ENCODE assay signal across 8 cellular contexts in genomic region chr18:50203801-50204604, GRCh38. TPM values are rescaled to one million over a fixed set of nuclear protein-coding genes. Genes with fewer than 3 reads are reported as not detected.
DNase-seq lines count a peak whose midpoint lies in the region; ATAC-seq, FAIRE-seq and TF ChIP-seq lines count a peak whose summit lies in the region.

No MANE protein-coding gene starts in this region.

- TF ChIP-seq CTCF in PC-3 (conservative IDR thresholded peaks at IDR 0.05; ENCODE audit: low read depth, low read length): peak; percentile 63
- TF ChIP-seq CTCF in endothelial cell of umbilical vein (IDR thresholded peaks at IDR 0.05; ENCODE audit: extremely low read depth in 1 of 2, insufficient read depth in 1 of 2, low read depth in 1 of 2, low read length in 2 of 2): peak; percentile 50 to 66

- dilution Hi-C loops in endothelial cell of umbilical vein (cut with MboI; ENCODE audit: extremely low pct_ligation_motif_present, low sequenced_read_pairs): no loop called here

- POLR2A ChIA-PET in PC-3 (lab: Charles Lee; ENCODE audit: unreplicated experiment): no interaction called here
- POLR2A ChIA-PET in endothelial cell of umbilical vein (lab: Charles Lee): no interaction called here

- no peak for TF ChIP-seq POLR2A in endothelial cell of umbilical vein (IDR thresholded peaks at IDR 0.05; ENCODE audit: low read depth, low read length)

- H3K9me2 ChIP-seq in PC-3 (replicated peaks; ENCODE audit: low read length): no peaks in the 10 kb centered on the region

- H3K4me2 ChIP-seq in PC-3 (ENCODE audit: low read length): peak overlapping the region; percentile 64; the same call in 1 of the 2 replicates
- H3K4me2 ChIP-seq in endothelial cell of umbilical vein (ENCODE audit: insufficient read depth, low read length): no peak overlapping the region

- H3K79me2 ChIP-seq in PC-3 (ENCODE audit: low read length): no peaks in the 10 kb centered on the region
- no peaks in the 10 kb centered on the region for H3K79me2 ChIP-seq in endothelial cell of umbilical vein (ENCODE audit: control insufficient read depth, insufficient read depth, low read length)

- H3K36me3 ChIP-seq in HUES6 (ENCODE audit: control insufficient read depth, insufficient read depth, low read length) (no peaks in the 10 kb centered on the region), PC-3 (ENCODE audit: low read depth, low read length) (no peaks in the 10 kb centered on the region), endothelial cell of umbilical vein (ENCODE audit: control insufficient read depth in 2 of 2, extremely low read depth in 1 of 2, insufficient read depth in 2 of 2, low read length in 2 of 2) (no peaks in the 10 kb centered on the region)

- DNase-seq in DMS53 (lab: John Stamatoyannopoulos, UW) (peak; percentile 94), PC-3 (peak; percentile 52), endothelial cell of umbilical vein (ENCODE audit: low read depth, low spot score) (peak; percentile 24), mucosa of gallbladder (ENCODE audit: low spot score) (peak; percentile 42)

- peaks cover 25% of the 10 kb centered on the region for H3K27me3 ChIP-seq in HUES6 (ENCODE audit: control insufficient read depth, insufficient read depth, low read length)
- no peaks in the 10 kb centered on the region for H3K27me3 ChIP-seq in PC-3 (ENCODE audit: low read length)
- peaks cover 0 to 10% of the 10 kb centered on the region in 2 experiments for H3K27me3 ChIP-seq in endothelial cell of umbilical vein (ENCODE audit: control insufficient read depth in 2 of 2, insufficient read depth in 2 of 2, low read length in 2 of 2)

- intact Hi-C loops in PC-3 (cut with micrococcal nuclease) (loop anchor here (2.0 kb wide), 1 partner anchor 153 kb away; no protein-coding TSS in a partner anchor), endothelial cell of umbilical vein (cut with micrococcal nuclease) (loop anchor here (1.0 to 10.0 kb wide), 3 partner anchors 153 to 689 kb away; no protein-coding TSS in a partner anchor)

- no TSS peak for BruUV-seq in PC-3 (replicated peaks; lab: Mats Ljungman, UMichigan)
- no TSS peak for BruUV-seq in endothelial cell of umbilical vein (replicated peaks; lab: Mats Ljungman, UMichigan)

- no peaks in the 10 kb centered on the region for H3F3A ChIP-seq in PC-3 (ENCODE audit: low read length, unreplicated experiment)

- peak overlapping the region; percentile 57; the same call in 1 of the 2 replicates for H2AFZ ChIP-seq in PC-3 (ENCODE audit: low read length)
- peak overlapping the region; percentile 54 for H2AFZ ChIP-seq in endothelial cell of umbilical vein (ENCODE audit: low read depth, low read length)

- H4K20me1 ChIP-seq in PC-3 (ENCODE audit: low read length) (no peaks in the 10 kb centered on the region), endothelial cell of umbilical vein (replicated peaks; ENCODE audit: control insufficient read depth, extremely low read depth, insufficient read depth, low read length) (no peaks in the 10 kb centered on the region)

- FAIRE-seq in endothelial cell of umbilical vein (lab: Jason Lieb, UNC): peak; percentile 64

- H3K4me3 ChIP-seq in HUES6 (ENCODE audit: low read depth, low read length): peak overlapping the region; percentile 38
- H3K4me3 ChIP-seq in PC-3 (ENCODE audit: low read length): peak overlapping the region; percentile 35; the same call in 1 of the 2 replicates
- no peak overlapping the region for H3K4me3 ChIP-seq in endothelial cell of umbilical vein (replicated peaks in 1 of 3; ENCODE audit: insufficient read depth in 1 of 3, low read depth in 1 of 3, low read length in 3 of 3)

- no peaks in the 10 kb centered on the region; the same call in 1 of the 2 replicates for H3K4me1 ChIP-seq in HUES6 (ENCODE audit: control insufficient read depth, insufficient read depth, low read length)
- no peaks in the 10 kb centered on the region for H3K4me1 ChIP-seq in PC-3 (ENCODE audit: insufficient read depth, low read length)
- H3K4me1 ChIP-seq in endothelial cell of umbilical vein (ENCODE audit: control insufficient read depth, extremely low read depth, insufficient read depth, low read length): no peaks in the 10 kb centered on the region

- H3K9ac ChIP-seq in HUES6 (ENCODE audit: low read length): no peak overlapping the region
- H3K9ac ChIP-seq in PC-3 (ENCODE audit: low read length): no peak overlapping the region
- no peak overlapping the region for H3K9ac ChIP-seq in endothelial cell of umbilical vein (replicated peaks; ENCODE audit: extremely low read depth, insufficient read depth, low read length)

- ATAC-seq in PC-3 (peak; percentile 62), HG02870 (IDR thresholded peaks at IDR 0.05; ENCODE audit: unreplicated experiment) (no peak), GM18858 (IDR thresholded peaks at IDR 0.05; ENCODE audit: unreplicated experiment) (no peak), GM18873 (IDR thresholded peaks at IDR 0.05; ENCODE audit: low FRiP score, unreplicated experiment) (no peak)

- no peaks in the 10 kb centered on the region for H3K9me1 ChIP-seq in endothelial cell of umbilical vein (replicated peaks; ENCODE audit: control insufficient read depth, extremely low read depth, insufficient read depth, low read length)

- H3K27ac ChIP-seq in HUES6 (ENCODE audit: low read depth, low read length) (no peak overlapping the region), PC-3 (ENCODE audit: low read length) (no peak overlapping the region), endothelial cell of umbilical vein (ENCODE audit: insufficient read depth, low read depth, low read length) (no peak overlapping the region)

- CTCF ChIA-PET in PC-3 (lab: Charles Lee) (interaction anchor here (0.6 to 1.1 kb wide), 5 partner anchors 87 to 341 kb away, joined by 3 to 5 read pairs (median 3); no protein-coding TSS in a partner anchor), endothelial cell of umbilical vein (lab: Charles Lee) (interaction anchor here (0.8 to 3.0 kb wide), 25 partner anchors 10 to 1759 kb away, joined by 3 to 43 read pairs (median 4); partner anchors contain the start of gene MBD1)

- H3K9me3 ChIP-seq in HUES6 (ENCODE audit: control insufficient read depth, insufficient read depth, low read depth, low read length): no peaks in the 10 kb centered on the region
- no peaks in the 10 kb centered on the region for H3K9me3 ChIP-seq in PC-3 (ENCODE audit: low read length)
- no peaks in the 10 kb centered on the region for H3K9me3 ChIP-seq in endothelial cell of umbilical vein (replicated peaks; ENCODE audit: control insufficient read depth, insufficient read depth, low read length)

TF ChIP-seq in endothelial cell of umbilical vein, 7 proteins besides CTCF, POLR2A, EP300 and RAD21:
- TF ChIP-seq, protein P1, sequence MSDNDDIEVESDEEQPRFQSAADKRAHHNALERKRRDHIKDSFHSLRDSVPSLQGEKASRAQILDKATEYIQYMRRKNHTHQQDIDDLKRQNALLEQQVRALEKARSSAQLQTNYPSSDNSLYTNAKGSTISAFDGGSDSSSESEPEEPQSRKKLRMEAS (IDR thresholded peaks at IDR 0.05; ENCODE audit: insufficient read depth, insufficient read length): no peak
- TF ChIP-seq EZH2 (IDR thresholded peaks at IDR 0.05; ENCODE audit: borderline replicate concordance, low read depth, low read length, severe bottlenecking) (no peak), JUN (IDR thresholded peaks at IDR 0.05; ENCODE audit: borderline replicate concordance, insufficient read depth, insufficient read length, low read depth) (no peak), MYC (IDR thresholded peaks at IDR 0.05; ENCODE audit: low read depth, low read length) (no peak), GATA2 (IDR thresholded peaks at IDR 0.05; ENCODE audit: insufficient read depth, insufficient read length, low read depth, low read length) (no peak), POLR2AphosphoS5 (IDR thresholded peaks at IDR 0.05; ENCODE audit: insufficient read depth, low read depth, low read length) (no peak), FOS (IDR thresholded peaks at IDR 0.05; ENCODE audit: borderline replicate concordance, insufficient read depth, low read length) (no peak)

RNA-seq across cellular contexts. Expression of gene MYO5B, which starts 9.1 kb away (rescaled TPM):
- total RNA-seq in PC-3 (2014; rRNA removed): 10.4 and 10.7 TPM in 2 replicates
- 1.1 and 1.4 TPM in 2 replicates for total RNA-seq in endothelial cell of umbilical vein
- 0.40 and 0.54 TPM in 2 replicates for polyA plus RNA-seq in endothelial cell of umbilical vein
- polyA plus RNA-seq in endothelial cell of umbilical vein (2011; cell fraction: cytosol; rRNA removed): 0.54 and 0.74 TPM in 2 replicates
- 0.48 and 0.63 TPM in 2 replicates for polyA plus RNA-seq in endothelial cell of umbilical vein (2011; cell fraction: nucleus; rRNA removed)
- 0.70 and 1.2 TPM in 2 replicates for polyA plus RNA-seq in endothelial cell of umbilical vein (2012)
- 0.90 TPM in 1 of 2 replicates, not detected in the other for polyA minus RNA-seq in endothelial cell of umbilical vein
- 15.4 TPM for polyA minus RNA-seq in endothelial cell of umbilical vein (2011; cell fraction: cytosol; rRNA and poly(A)+ RNA removed)
- polyA minus RNA-seq in endothelial cell of umbilical vein (2011; cell fraction: nucleus; rRNA and poly(A)+ RNA removed): 0.24 TPM in 1 of 2 replicates, not detected in the other
- total RNA-seq in mucosa of gallbladder: 63.1 TPM

Comparison
In these comparisons a context has a peak if more than half of its experiments do, and no peak if none do; other contexts are left out.
1. DNase-seq: peak in every context shown above with its lines; median percentile 94 in DMS53; 52 in PC-3; 42 in mucosa of gallbladder; 24 in endothelial cell of umbilical vein.
2. H3K4me3 ChIP-seq: peak in HUES6 (single experiment) and PC-3 (single experiment); none in endothelial cell of umbilical vein (0 of 3).